ENCODE assay signal across 12 cellular contexts in genomic region chr16:2271848-2272461, GRCh38. TPM values are rescaled to one million over a fixed set of nuclear protein-coding genes. Genes with fewer than 3 reads are reported as not detected.
DNase-seq lines count a peak whose midpoint lies in the region; ATAC-seq and TF ChIP-seq lines count a peak whose summit lies in the region.
"Had no signal": no experiment of that assay in that cellular context is flagged by ENCODE, and none has a peak within 500 bp of the region (broad histone marks: within the 10 kb centered on the region; RNA-seq: fewer than 3 reads in every experiment).

No MANE protein-coding gene starts in this region.

- peak; percentile 15 for DNase-seq in Right ventricle myocardium inferior (ENCODE audit: missing footprints)
- no peak for DNase-seq in left cardiac atrium
- peak; percentile 63 for DNase-seq in H7
- DNase-seq in chondrocyte (ENCODE audit: low spot score): peak; percentile 87
- DNase-seq in upper lobe of right lung: peak; percentile 76
- no peak for DNase-seq in NCI-H748 (lab: John Stamatoyannopoulos, UW; ENCODE audit: unreplicated experiment)
- DNase-seq in NOMO-1 treated with DMSO at 0.1 percent for 48 hours (lab: John Stamatoyannopoulos, UW; ENCODE audit: unreplicated experiment): no peak
- DNase-seq: 8988T, AML-193, DMS 273 treated with DMSO at 0.1 percent for 48 hours, IMR-90 had no signal

- peaks cover 13% of the 10 kb centered on the region for H3K4me1 Mint-ChIP-seq in chondrocyte (ENCODE audit: low read depth)

- H3K27ac Mint-ChIP-seq in chondrocyte (ENCODE audit: unreplicated experiment): no peak overlapping the region

- no peaks in the 10 kb centered on the region for H3K9me3 Mint-ChIP-seq in chondrocyte (ENCODE audit: low read depth)

- H3K4me1 ChIP-seq in upper lobe of right lung: peaks cover 14% of the 10 kb centered on the region

- H3K9me3 ChIP-seq in upper lobe of right lung: no peaks in the 10 kb centered on the region
- H3K9me3 ChIP-seq: BLaER1 had no signal

- intact Hi-C loops in Right ventricle myocardium inferior (cut with DNase I): no loop called here
- intact Hi-C loops in left cardiac atrium (cut with DNase I): no loop called here
- intact Hi-C loops in upper lobe of right lung (cut with DNase I): no loop called here

- H3K36me3 Mint-ChIP-seq in chondrocyte (ENCODE audit: low read depth): peaks cover 4% of the 10 kb centered on the region

- H3K27me3 ChIP-seq in H7 (ENCODE audit: control insufficient read depth, insufficient read depth, low read length) (no peaks in the 10 kb centered on the region; the same call in 1 of the 2 replicates), upper lobe of right lung (no peaks in the 10 kb centered on the region)
- H3K27me3 ChIP-seq: BLaER1 had no signal

- no peak overlapping the region for H3K27ac ChIP-seq in upper lobe of right lung
- H3K27ac ChIP-seq: BLaER1 had no signal

- H3K36me3 ChIP-seq in H7 (replicated peaks; ENCODE audit: control insufficient read depth, insufficient read depth, low read length) (no peaks in the 10 kb centered on the region), upper lobe of right lung (peaks cover 7% of the 10 kb centered on the region)

- ATAC-seq in Right ventricle myocardium inferior (no peak), left cardiac atrium (no peak), upper lobe of right lung (no peak)

- H3K4me3 ChIP-seq in H7 (ENCODE audit: insufficient read depth, low read depth, low read length) (no peak overlapping the region), upper lobe of right lung (no peak overlapping the region)
- H3K4me3 ChIP-seq: BLaER1 had no signal

- no peak for TF ChIP-seq CTCF in chondrocyte (IDR thresholded peaks at IDR 0.05)
- TF ChIP-seq CTCF in upper lobe of right lung (IDR thresholded peaks at IDR 0.05): no peak

- H3K27me3 Mint-ChIP-seq in chondrocyte (ENCODE audit: low read depth): no peaks in the 10 kb centered on the region

- H3K4me3 Mint-ChIP-seq in chondrocyte (ENCODE audit: unreplicated experiment): no peak overlapping the region

RNA-seq across cellular contexts. Expression of gene RNPS1, which starts 4.0 kb away (rescaled TPM):
- 105 TPM for total RNA-seq in Right ventricle myocardium inferior
- total RNA-seq in left cardiac atrium: 100 to 1,000 TPM in 1 of 2 donors, 10 to 100 TPM in 1; 98.8 to 120 TPM
- total RNA-seq in H7 (2014; rRNA removed; shearing (Covaris generic)): 282 and 306 TPM in 2 replicates
- 109 to 122 TPM (median 111 TPM) in 3 replicates for total RNA-seq in chondrocyte
- 116 TPM for total RNA-seq in upper lobe of right lung

RNA-seq across cellular contexts. Expression of gene ECI1, which starts 20.6 kb away (rescaled TPM):
- total RNA-seq in Right ventricle myocardium inferior (205 TPM), left cardiac atrium (100 to 1,000 TPM; 124 to 128 TPM), chondrocyte (25.5 to 45.4 TPM (median 44.5 TPM) in 3 replicates), upper lobe of right lung (46.2 TPM)
- total RNA-seq in H7 (2014; rRNA removed; shearing (Covaris generic)): 115 and 122 TPM in 2 replicates

RNA-seq across cellular contexts. Expression of gene DNASE1L2, which starts 35.7 kb away (rescaled TPM):
- total RNA-seq in Right ventricle myocardium inferior (0.49 TPM), left cardiac atrium (under 1 TPM; 0.29 to 0.65 TPM), chondrocyte (0.97 to 1.6 TPM (median 1.2 TPM) in 3 replicates), upper lobe of right lung (0.78 TPM)
- total RNA-seq in H7 (2014; rRNA removed; shearing (Covaris generic)): 0.48 and 0.69 TPM in 2 replicates

RNA-seq across cellular contexts. Expression of gene E4F1, which starts 48.6 kb away (rescaled TPM):
- total RNA-seq in Right ventricle myocardium inferior (14.1 TPM), left cardiac atrium (10 to 100 TPM; 11.9 to 15.0 TPM), chondrocyte (18.7 to 25.7 TPM (median 20.7 TPM) in 3 replicates), upper lobe of right lung (22.6 TPM)
- 33.4 and 36.8 TPM in 2 replicates for total RNA-seq in H7 (2014; rRNA removed; shearing (Covaris generic))

RNA-seq across cellular contexts. Expression of gene PGP, which starts 57.3 kb away (rescaled TPM):
- total RNA-seq in Right ventricle myocardium inferior (35.1 TPM), left cardiac atrium (10 to 100 TPM; 21.1 to 24.6 TPM), chondrocyte (15.6 to 21.1 TPM (median 16.0 TPM) in 3 replicates), upper lobe of right lung (15.0 TPM)
- 42.5 and 57.4 TPM in 2 replicates for total RNA-seq in H7 (2014; rRNA removed; shearing (Covaris generic))

Comparison
In these comparisons a context has a peak if more than half of its experiments do, and no peak if none do; other contexts are left out.
1. DNase-seq: peak in Right ventricle myocardium inferior (single experiment), H7 (single experiment), chondrocyte (single experiment) and upper lobe of right lung (single experiment); none in left cardiac atrium (single experiment), NCI-H748 (single experiment) and NOMO-1 treated with DMSO at 0.1 percent for 48 hours (single experiment).